Comparison of ENCODE assay signal across 1 cellular context in genomic region chr5:140309706-140310249, GRCh38.
TF ChIP-seq lines count a peak whose summit lies in the region.

No MANE protein-coding gene starts in this region.

TF ChIP-seq in H1, 55 proteins besides CTCF, POLR2A, EP300 and RAD21:
- TF ChIP-seq SP4 (IDR thresholded peaks at IDR 0.05; ENCODE audit: low read length) (no peak), SIN3A (conservative IDR thresholded peaks at IDR 0.05 in 1 of 2, IDR thresholded peaks at IDR 0.05 in 1 of 2; ENCODE audit: low read depth in 1 of 2, low read length in 2 of 2) (no peak), TAF1 (IDR thresholded peaks at IDR 0.05; ENCODE audit: low read depth, low read length) (no peak), KDM5A (IDR thresholded peaks at IDR 0.05; ENCODE audit: low read length) (no peak), RXRA (IDR thresholded peaks at IDR 0.05; ENCODE audit: insufficient read depth, low read depth, low read length) (no peak)
TF ChIP-seq in H1: peak in this region for 0.
